In the genomic region with DNA sequence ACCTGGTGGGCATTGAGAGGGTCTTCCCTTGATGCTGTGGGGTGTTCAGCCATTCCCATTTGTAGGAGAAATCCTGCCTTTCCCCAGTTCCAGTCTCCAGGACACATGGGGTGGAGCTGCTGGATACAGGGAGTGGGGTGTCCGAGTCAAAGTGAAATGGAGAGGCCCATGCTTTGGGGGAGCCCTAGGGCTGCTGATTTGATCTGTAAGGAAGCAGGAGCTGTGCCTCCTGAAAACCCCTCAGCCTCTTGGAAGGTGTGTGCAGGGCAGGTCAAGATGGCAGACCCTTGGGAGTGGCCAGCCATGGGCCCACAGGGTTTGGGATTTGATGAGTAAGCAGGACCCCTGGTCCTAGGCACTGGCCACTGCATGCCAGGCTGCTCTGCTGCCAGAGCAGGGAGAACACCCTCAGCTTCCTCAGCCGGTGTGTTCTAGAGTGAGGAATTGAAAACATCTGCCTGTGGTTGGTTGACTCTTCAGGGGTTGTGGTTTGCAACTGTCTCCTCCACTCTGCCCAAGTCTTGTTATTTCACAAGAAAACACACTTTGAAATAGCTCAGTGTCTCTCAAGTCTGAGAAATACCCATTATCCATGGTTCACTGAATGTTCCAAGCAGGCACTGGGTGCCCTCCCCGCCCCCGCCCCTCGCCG, we compare ENCODE assay signal across 9 cellular contexts.
A peak's percentile ranks its signal among the peaks of the same experiment; 100 is the strongest.
DNase-seq lines count a peak whose midpoint lies in the region; ATAC-seq and TF ChIP-seq lines count a peak whose summit lies in the region.
"Had no signal": no experiment of that assay in that cellular context is flagged by ENCODE, and none has a peak within 500 bp of the region (broad histone marks: within the 10 kb centered on the region; RNA-seq: fewer than 3 reads in every experiment).

No MANE protein-coding gene starts in this region.

- peak; percentile 89 for DNase-seq in AG20443 (ENCODE audit: low spot score)
- DNase-seq in NB4 (ENCODE audit: low read depth) = peak; percentile 96
- DNase-seq in foreskin fibroblast = peak; percentile 65 to 79
- no peak for DNase-seq in stomach
- DNase-seq in colonic mucosa = no peak
- no peak for DNase-seq in A172 (ENCODE audit: low spot score)
- no peak for DNase-seq in Peyer's patch
- DNase-seq: Karpas-422 had no signal

- intact Hi-C loops in stomach (cut with DNase I; ENCODE audit: low total_unique reads) = no loop called here
- intact Hi-C loops in colonic mucosa (cut with DNase I) = no loop called here

- peak; percentile 88 for ATAC-seq in GM21423 (IDR thresholded peaks at IDR 0.05; ENCODE audit: unreplicated experiment)

- no peaks in the 10 kb centered on the region for H3K9me3 ChIP-seq in stomach
- no peaks in the 10 kb centered on the region for H3K9me3 ChIP-seq in colonic mucosa
- H3K9me3 ChIP-seq in Peyer's patch = no peaks in the 10 kb centered on the region

- TF ChIP-seq POLR2A in NB4 (IDR thresholded peaks at IDR 0.05; ENCODE audit: extremely low read depth, insufficient read length) (peak; percentile 22), stomach (IDR thresholded peaks at IDR 0.05) (no peak), Peyer's patch (IDR thresholded peaks at IDR 0.05) (no peak)

- TF ChIP-seq CTCF in NB4 (IDR thresholded peaks at IDR 0.05; ENCODE audit: low read depth, low read length) (no peak), foreskin fibroblast (IDR thresholded peaks at IDR 0.05; ENCODE audit: low read depth, low read length) (no peak), stomach (IDR thresholded peaks at IDR 0.05) (no peak), colonic mucosa (IDR thresholded peaks at IDR 0.05) (no peak), Peyer's patch (IDR thresholded peaks at IDR 0.05) (no peak)

- H3K36me3 ChIP-seq in stomach (peaks cover 24 to 94% (median 85%) of the 10 kb centered on the region in 4 donors), colonic mucosa (peaks cover 5% of the 10 kb centered on the region), Peyer's patch (peaks cover 0 to 77% (median 0%) of the 10 kb centered on the region in 3 donors)

- WGBS in stomach, 5 donors = 84 to 95% (median 92%) methylated on average over 6 of the region's 6 CpGs

- peak overlapping the region in 2 of 5 donors; percentile 26 to 64 for H3K27ac ChIP-seq in stomach
- H3K27ac ChIP-seq in colonic mucosa = no peak overlapping the region
- H3K27ac ChIP-seq in Peyer's patch = peak overlapping the region in 1 of 4 donors; percentile 6

- H3K4me3 ChIP-seq in NB4 (ENCODE audit: low read depth, low read length) (peak overlapping the region; percentile 60), foreskin fibroblast (ENCODE audit: low read depth in 1 of 2, low read length in 2 of 2) (no peak overlapping the region), stomach (peak overlapping the region in 1 of 4 donors; percentile 1), colonic mucosa (no peak overlapping the region), Peyer's patch (peak overlapping the region in 1 of 4 donors; percentile 13)

- no peak overlapping the region for H3K9ac ChIP-seq in colonic mucosa (ENCODE audit: low read depth in 2 of 2, low read length in 2 of 2)

- H3K27me3 ChIP-seq in stomach = no peaks in the 10 kb centered on the region
- H3K27me3 ChIP-seq in colonic mucosa = no peaks in the 10 kb centered on the region
- H3K27me3 ChIP-seq in Peyer's patch = no peaks in the 10 kb centered on the region

- H3K4me1 ChIP-seq in stomach (peaks cover 0 to 6% (median 0%) of the 10 kb centered on the region in 4 donors), colonic mucosa (no peaks in the 10 kb centered on the region), Peyer's patch (no peaks in the 10 kb centered on the region)

- TF ChIP-seq EP300 in stomach (IDR thresholded peaks at IDR 0.05) = no peak

Comparison
In these comparisons a context has a peak if more than half of its experiments do, and no peak if none do; other contexts are left out.
1. DNase-seq: peak in AG20443 (single experiment), NB4 (single experiment) and foreskin fibroblast (2 of 2); none in stomach (single experiment), colonic mucosa (single experiment), A172 (single experiment) and Peyer's patch (0 of 3).